1 cellular context compared by ENCODE assay signal in genomic region chr6:89035252-89036106, GRCh38.
TF ChIP-seq lines count a peak whose summit lies in the region.

No MANE protein-coding gene starts in this region.

TF ChIP-seq in SK-N-SH, 30 proteins besides CTCF, POLR2A, EP300 and RAD21 (continued from another document):
- TF ChIP-seq YY1 (IDR thresholded peaks at IDR 0.05; ENCODE audit: low read depth) (no peak), NRF1 (IDR thresholded peaks at IDR 0.05; ENCODE audit: low read depth, low read length) (no peak), FOXM1 (IDR thresholded peaks at IDR 0.05; ENCODE audit: low read depth) (no peak), FOXJ3 (CRISPR knock-in tag; IDR thresholded peaks at IDR 0.05) (no peak), USF1 (IDR thresholded peaks at IDR 0.05; ENCODE audit: borderline replicate concordance, low read depth) (peak; percentile 52; the same call in 1 of the 2 replicates), MXI1 (IDR thresholded peaks at IDR 0.05; ENCODE audit: low read depth, low read length) (no peak), TEAD4 (IDR thresholded peaks at IDR 0.05; ENCODE audit: borderline replicate concordance, insufficient read depth) (peak; percentile 28; the same call in 1 of the 2 replicates)
